In the genomic region with DNA sequence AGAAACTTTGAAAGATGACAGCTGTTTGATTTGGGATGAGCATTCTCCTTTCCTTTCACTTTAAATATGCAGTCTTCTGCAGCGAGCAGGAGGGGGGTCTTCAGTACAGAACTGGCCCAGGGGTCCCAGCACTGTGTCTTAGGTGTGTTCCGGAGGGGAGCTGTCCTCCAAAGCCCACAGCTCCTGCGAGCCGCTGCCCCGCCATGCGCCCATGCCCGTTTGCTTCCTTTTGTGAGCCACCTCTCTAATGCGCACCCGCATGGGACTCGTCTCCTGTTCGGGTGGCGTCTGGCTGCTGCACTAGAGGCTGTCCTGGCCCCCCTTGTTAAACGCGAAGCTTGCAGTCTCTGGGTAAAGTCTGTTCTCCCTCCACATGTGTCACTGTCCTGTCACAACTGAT, we compare ENCODE assay signal across 18 cellular contexts. TPM values are rescaled to one million over a fixed set of nuclear protein-coding genes. Genes with fewer than 3 reads are reported as not detected.
DNase-seq lines count a peak whose midpoint lies in the region; FAIRE-seq and TF ChIP-seq lines count a peak whose summit lies in the region.
"Had no signal": no experiment of that assay in that cellular context is flagged by ENCODE, and none has a peak within 500 bp of the region (broad histone marks: within the 10 kb centered on the region; RNA-seq: fewer than 3 reads in every experiment).

No MANE protein-coding gene starts in this region.

- in situ Hi-C loops in GM13976 (cut with MboI; ENCODE audit: low sequenced_read_pairs, unreplicated experiment), result no loop called here

- FAIRE-seq in D721Med (lab: Jason Lieb, UNC), result peak; percentile 21
- FAIRE-seq: A549, G401.6, GM12891, GM18507 had no signal

- no peaks in the 10 kb centered on the region for H3K36me3 ChIP-seq in WERI-Rb-1
- no peaks in the 10 kb centered on the region for H3K36me3 ChIP-seq in thyroid gland
- H3K36me3 ChIP-seq: BE2C, BLaER1 had no signal

- no peak for TF ChIP-seq POLR2A in thyroid gland (IDR thresholded peaks at IDR 0.05)

- intact Hi-C loops in thyroid gland (cut with DNase I), result no loop called here

- no peak for DNase-seq in D721Med (ENCODE audit: insufficient read length, low spot score)
- no peak for DNase-seq in WERI-Rb-1
- no peak for DNase-seq in thyroid gland
- DNase-seq in AG08396 (ENCODE audit: low spot score), result no peak
- no peak for DNase-seq in GM13976 (ENCODE audit: low spot score)
- DNase-seq: BE2C; CD4-positive, alpha-beta memory T cell; CD4-positive, CD25-positive, alpha-beta regulatory T cell; CD8-positive, alpha-beta memory T cell; COR-L47; GF-D8 had no signal

- 83 to 87% methylated on average over 13 to 14 of the region's 14 CpGs for WGBS in thyroid gland, 2 donors

- no peak for TF ChIP-seq CTCF in D721Med (IDR thresholded peaks at IDR 0.05; ENCODE audit: insufficient read depth, missing control alignments)
- TF ChIP-seq CTCF in WERI-Rb-1 (IDR thresholded peaks at IDR 0.05; ENCODE audit: low read depth, low read length), result no peak
- TF ChIP-seq CTCF in thyroid gland (IDR thresholded peaks at IDR 0.05), result no peak
- no peak for TF ChIP-seq CTCF in GM13976 (IDR thresholded peaks at IDR 0.05; ENCODE audit: borderline replicate concordance, control extremely low read depth, extremely low read depth, insufficient read depth, missing control alignments)

- H3K27me3 ChIP-seq in WERI-Rb-1 (ENCODE audit: insufficient read depth, low read depth, severe bottlenecking) (no peaks in the 10 kb centered on the region), thyroid gland (no peaks in the 10 kb centered on the region)
- H3K27me3 ChIP-seq: BE2C, BLaER1 had no signal

- no peak overlapping the region for H3K4me3 ChIP-seq in WERI-Rb-1 (ENCODE audit: low read depth, low read length)
- no peak overlapping the region for H3K4me3 ChIP-seq in thyroid gland (replicated peaks in 1 of 3)
- H3K4me3 ChIP-seq: A549, BLaER1 had no signal

- H3K9me3 ChIP-seq in WERI-Rb-1 (ENCODE audit: severe bottlenecking) (no peaks in the 10 kb centered on the region), thyroid gland (no peaks in the 10 kb centered on the region)
- H3K9me3 ChIP-seq: A549, BE2C, BLaER1 had no signal

- peaks cover 25 to 39% of the 10 kb centered on the region in 2 donors for H3K4me1 ChIP-seq in thyroid gland
- H3K4me1 ChIP-seq: A549, BE2C, BLaER1 had no signal

- H3K27ac ChIP-seq in WERI-Rb-1 (peak overlapping the region; percentile 79), thyroid gland (peak overlapping the region in 2 of 3 donors; percentile 19 to 62)
- H3K27ac ChIP-seq: 22Rv1, A549, BLaER1 had no signal

RNA-seq across cellular contexts. Expression of a gene that starts 48.4 kb away (rescaled TPM):
- 10 to 100 TPM in 2 of 4 donors, 1 to 10 TPM in 2; 7.5 to 24.0 (median 15.2) TPM for total RNA-seq in thyroid gland
- total RNA-seq: A172; CD4-positive, alpha-beta memory T cell; CD4-positive, CD25-positive, alpha-beta regulatory T cell; CD8-positive, alpha-beta memory T cell had no signal
